Comparison of ENCODE assay signal across 18 cellular contexts in the genomic region with DNA sequence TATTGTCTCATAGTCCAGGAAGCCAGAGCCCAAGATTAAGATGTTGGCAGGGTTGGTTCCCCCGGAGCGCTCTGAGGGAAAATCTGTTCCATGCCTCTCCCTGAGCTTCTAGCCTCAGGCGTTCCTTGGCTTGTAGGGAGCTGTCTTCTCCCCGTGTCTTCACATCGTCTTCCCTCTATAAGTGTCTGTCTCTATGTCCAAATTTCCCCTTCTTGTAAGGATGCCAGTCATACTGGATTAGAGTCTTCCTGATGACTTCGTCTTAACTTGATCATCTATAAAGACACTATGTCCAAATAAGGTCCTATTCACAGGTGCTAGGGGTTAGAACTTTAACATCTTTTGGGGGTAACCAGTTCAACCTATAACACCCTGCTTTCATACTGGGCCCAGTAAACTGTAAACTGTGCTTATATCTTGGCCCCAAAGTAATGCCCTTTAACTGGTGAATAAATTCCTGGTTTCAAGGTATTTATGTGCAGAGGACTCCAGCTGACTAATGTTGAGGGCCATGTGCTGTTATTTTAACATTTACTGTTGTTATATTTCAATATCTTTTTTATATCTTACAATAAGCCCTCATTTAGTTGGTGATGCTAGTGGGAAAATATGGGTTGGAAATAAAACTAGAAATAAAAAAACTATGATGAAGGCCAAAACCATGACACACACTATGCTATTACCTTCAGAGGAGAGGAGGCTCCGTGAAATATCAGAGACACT.
"Had no signal": no experiment of that assay in that cellular context is flagged by ENCODE, and none has a peak within 500 bp of the region (broad histone marks: within the 10 kb centered on the region; RNA-seq: fewer than 3 reads in every experiment).

No MANE protein-coding gene starts in this region.

- H3K4me1 ChIP-seq: colonic mucosa, lower lobe of right lung, transverse colon had no signal

- H3K9me3 Mint-ChIP-seq: activated T-cell treated with anti-CD3 and anti-CD28 coated beads, Interleukin-2, amount 50 U/mL, for 24 hours; naive thymus-derived CD8-positive, alpha-beta T cell had no signal

- H3K27me3 ChIP-seq: colonic mucosa, transverse colon had no signal

- DNase-seq: activated CD4-positive, alpha-beta T cell treated with anti-CD3 and anti-CD28 coated beads, Interleukin-2, amount 50 U/mL, for 48 hours; activated CD4-positive, CD25-positive, alpha-beta regulatory T cell treated with anti-CD3 and anti-CD28 coated beads, Interleukin-2, amount 50 U/mL, for 72 hours; activated CD8-positive, alpha-beta memory T cell treated with anti-CD3 and anti-CD28 coated beads, Interleukin-2, amount 10 ng/mL, durations not matched to agents 7 days and 5 days; activated effector memory CD4-positive, alpha-beta T cell treated with anti-CD3 and anti-CD28 coated beads, Interleukin-2, amount 50 U/mL, for 16 hours; activated naive CD8-positive, alpha-beta T cell treated with anti-CD3 and anti-CD28 coated beads, Interleukin-2, amount 10 ng/mL, durations not matched to agents 7 days and 5 days; activated T-cell treated with anti-CD3 and anti-CD28 coated beads, Interleukin-2, amount 50 U/mL, for 24 hours; colonic mucosa; hypothalamus; left cardiac atrium; lower lobe of right lung; mucosa of descending colon; naive thymus-derived CD8-positive, alpha-beta T cell; right cardiac atrium; stimulated activated CD4-positive, alpha-beta T cell treated with anti-CD3 and anti-CD28 coated beads, Interleukin-1b, Interleukin-23, amount 100 ng/mL, for 48 hours; transverse colon had no signal

- H3K36me3 ChIP-seq: colonic mucosa, lower lobe of right lung, neutrophil, transverse colon had no signal

- H3K4me1 Mint-ChIP-seq: activated naive CD8-positive, alpha-beta T cell treated with anti-CD3 and anti-CD28 coated beads, Interleukin-2, amount 10 ng/mL, durations not matched to agents 7 days and 5 days; stimulated activated memory B cell treated with anti-CD40 and anti-IgM and Interleukin-4, amounts not matched to agents 10 μg/mL and 1 μg/mL and 100 μg/mL, for 72 hours had no signal

- H3K36me3 Mint-ChIP-seq: activated naive CD8-positive, alpha-beta T cell treated with anti-CD3 and anti-CD28 coated beads, Interleukin-2, amount 10 ng/mL, durations not matched to agents 7 days and 5 days; naive thymus-derived CD8-positive, alpha-beta T cell; stimulated activated memory B cell treated with anti-CD40 and anti-IgM and Interleukin-4, amounts not matched to agents 10 μg/mL and 1 μg/mL and 100 μg/mL, for 72 hours had no signal

- H3K4me3 Mint-ChIP-seq: activated CD8-positive, alpha-beta memory T cell treated with anti-CD3 and anti-CD28 coated beads, Interleukin-2, amount 10 ng/mL, durations not matched to agents 7 days and 5 days; activated naive CD8-positive, alpha-beta T cell treated with anti-CD3 and anti-CD28 coated beads, Interleukin-2, amount 10 ng/mL, durations not matched to agents 7 days and 5 days; activated T-cell treated with anti-CD3 and anti-CD28 coated beads, Interleukin-2, amount 50 U/mL, for 24 hours; naive thymus-derived CD8-positive, alpha-beta T cell; stimulated activated memory B cell treated with anti-CD40 and anti-IgM and Interleukin-4, amounts not matched to agents 10 μg/mL and 1 μg/mL and 100 μg/mL, for 72 hours had no signal

- H3K4me3 ChIP-seq: colonic mucosa, lower lobe of right lung, mucosa of descending colon, transverse colon had no signal

- H3K27ac Mint-ChIP-seq: activated CD8-positive, alpha-beta memory T cell treated with anti-CD3 and anti-CD28 coated beads, Interleukin-2, amount 10 ng/mL, durations not matched to agents 7 days and 5 days; activated naive CD8-positive, alpha-beta T cell treated with anti-CD3 and anti-CD28 coated beads, Interleukin-2, amount 10 ng/mL, durations not matched to agents 7 days and 5 days; activated T-cell treated with anti-CD3 and anti-CD28 coated beads, Interleukin-2, amount 50 U/mL, for 24 hours; naive thymus-derived CD8-positive, alpha-beta T cell; stimulated activated memory B cell treated with anti-CD40 and anti-IgM and Interleukin-4, amounts not matched to agents 10 μg/mL and 1 μg/mL and 100 μg/mL, for 72 hours had no signal

- FAIRE-seq: endothelial cell of umbilical vein had no signal

- H3K9me3 ChIP-seq: colonic mucosa, lower lobe of right lung, mucosa of descending colon, neutrophil, transverse colon had no signal

- H3K27ac ChIP-seq: colonic mucosa, lower lobe of right lung, neutrophil, transverse colon had no signal

- H3K27me3 Mint-ChIP-seq: activated T-cell treated with anti-CD3 and anti-CD28 coated beads, Interleukin-2, amount 50 U/mL, for 24 hours had no signal
